In genomic region chr3:136350132-136350531, GRCh38 we compare ENCODE assay signal across 13 cellular contexts.
A peak's percentile ranks its signal among the peaks of the same experiment; 100 is the strongest.
DNase-seq lines count a peak whose midpoint lies in the region; TF ChIP-seq lines count a peak whose summit lies in the region.
"Had no signal": no experiment of that assay in that cellular context is flagged by ENCODE, and none has a peak within 500 bp of the region (broad histone marks: within the 10 kb centered on the region; RNA-seq: fewer than 3 reads in every experiment).

No MANE protein-coding gene starts in this region.

- DNase-seq in Caki2 (ENCODE audit: low read depth) (peak; percentile 7), RPMI7951 (ENCODE audit: low read depth) (peak; percentile 90), fibroblast of peridontal ligament (ENCODE audit: extremely low read depth) (peak; percentile 97), ovary (peak; percentile 58 to 71 (median 66)), SJCRH30 (no peak), mucosa of gallbladder (ENCODE audit: low spot score) (no peak), substantia nigra (lab: John Stamatoyannopoulos, UW) (no peak), DMS114 treated with DMSO at 0.1 percent for 48 hours (lab: John Stamatoyannopoulos, UW; ENCODE audit: unreplicated experiment) (no peak)
- DNase-seq: activated gamma-delta T cell treated with Interleukin-2 at 50 U/mL for 16 hours, H9, NCI-H1436 treated with DMSO at 0.1 percent for 48 hours, WERI-Rb-1 had no signal

- no peaks in the 10 kb centered on the region for H3K36me3 ChIP-seq in ovary
- H3K36me3 ChIP-seq in SJCRH30 = peaks cover 15% of the 10 kb centered on the region; the same call in 1 of the 2 replicates

- no peaks in the 10 kb centered on the region for H3K9me3 ChIP-seq in ovary
- H3K9me3 ChIP-seq in SJCRH30 (replicated peaks) = no peaks in the 10 kb centered on the region
- H3K9me3 ChIP-seq: tibial nerve had no signal

- intact Hi-C loops in ovary (cut with DNase I) = no loop called here

- in situ Hi-C loops in Caki2 (cut with HindIII; ENCODE audit: low pct_unique_long_range_greater_than_20kb, low sequenced_read_pairs) = no loop called here

- TF ChIP-seq POLR2A in ovary (IDR thresholded peaks at IDR 0.05) = no peak

- H3K4me3 ChIP-seq in ovary (no peak overlapping the region), SJCRH30 (no peak overlapping the region)
- H3K4me3 ChIP-seq: tibial nerve had no signal

- H3K27ac ChIP-seq in ovary (peak overlapping the region in 1 of 2 donors; percentile 24), SJCRH30 (no peak overlapping the region), substantia nigra (ENCODE audit: low read depth, low read length, poor library complexity, severe bottlenecking) (no peak overlapping the region)
- H3K27ac ChIP-seq: tibial nerve, WERI-Rb-1 had no signal

- TF ChIP-seq EP300 in ovary (IDR thresholded peaks at IDR 0.05) = no peak

- 55 to 71% (median 69%) methylated on average over 1 of the region's 1 CpG for WGBS in ovary, 3 donors

- no peaks in the 10 kb centered on the region for H3K4me1 ChIP-seq in ovary (ENCODE audit: insufficient read depth)
- no peaks in the 10 kb centered on the region for H3K4me1 ChIP-seq in SJCRH30
- H3K4me1 ChIP-seq: tibial nerve had no signal

- TF ChIP-seq CTCF in ovary (IDR thresholded peaks at IDR 0.05) = no peak

- H3K27me3 ChIP-seq in ovary = no peaks in the 10 kb centered on the region
- no peaks in the 10 kb centered on the region for H3K27me3 ChIP-seq in SJCRH30
- H3K27me3 ChIP-seq: tibial nerve had no signal

Comparison
In these comparisons a context has a peak if more than half of its experiments do, and no peak if none do; other contexts are left out.
1. DNase-seq: peak in Caki2 (single experiment), RPMI7951 (single experiment), fibroblast of peridontal ligament (single experiment) and ovary (5 of 5); none in SJCRH30 (0 of 2), mucosa of gallbladder (single experiment), substantia nigra (0 of 49) and DMS114 treated with DMSO at 0.1 percent for 48 hours (single experiment).